Comparison of ENCODE assay signal across 3 cellular contexts in genomic region chr6:116762235-116762634, GRCh38.
A peak's percentile ranks its signal among the peaks of the same experiment; 100 is the strongest.
TF ChIP-seq lines count a peak whose summit lies in the region.

No MANE protein-coding gene starts in this region.

TF ChIP-seq in GM23338, 12 proteins besides CTCF, POLR2A, EP300 and RAD21 (continues in another document):
- TF ChIP-seq ZNF462 (CRISPR knock-in tag; IDR thresholded peaks at IDR 0.05): no peak

TF ChIP-seq in HEK293, 187 proteins besides CTCF, POLR2A, EP300 and RAD21:
- no peak for TF ChIP-seq ZNF768 (tag by site-specific recombination; IDR thresholded peaks at IDR 0.05)
- TF ChIP-seq ZNF560 (tag by site-specific recombination; IDR thresholded peaks at IDR 0.05; ENCODE audit: borderline replicate concordance): no peak
- peak; percentile 91 for TF ChIP-seq ZNF558 (tag by site-specific recombination; IDR thresholded peaks at IDR 0.05)

TF ChIP-seq in K562, 482 proteins besides CTCF, POLR2A, EP300 and RAD21:
- peak; percentile 50; the same call in 1 of the 2 replicates for TF ChIP-seq NFE2 (IDR thresholded peaks at IDR 0.05; ENCODE audit: low read depth)
- no peak for TF ChIP-seq MTA1 (IDR thresholded peaks at IDR 0.05; ENCODE audit: borderline replicate concordance)
- TF ChIP-seq GATA2 (CRISPR knock-in tag; IDR thresholded peaks at IDR 0.05): no peak
- no peak for TF ChIP-seq ESRRB (CRISPR knock-in tag; IDR thresholded peaks at IDR 0.05; ENCODE audit: borderline replicate concordance)
- peak; percentile 57 for TF ChIP-seq ZNF316 (IDR thresholded peaks at IDR 0.05)
- no peak for TF ChIP-seq ZNF184 (CRISPR knock-in tag; IDR thresholded peaks at IDR 0.05)
- TF ChIP-seq CREBBP (IDR thresholded peaks at IDR 0.05; ENCODE audit: low read depth, low read length): no peak
- TF ChIP-seq E2F8 (IDR thresholded peaks at IDR 0.05; ENCODE audit: low read depth, partially characterized antibody): no peak
- no peak for TF ChIP-seq L3MBTL2 (IDR thresholded peaks at IDR 0.05)
- peak; percentile 48; the same call in 1 of the 2 replicates for TF ChIP-seq MAFG (tag; conservative IDR thresholded peaks at IDR 0.05)
- no peak for TF ChIP-seq ZNF699 (CRISPR knock-in tag; IDR thresholded peaks at IDR 0.05; ENCODE audit: insufficient replicate concordance)
- no peak for TF ChIP-seq CBFA2T2 (conservative IDR thresholded peaks at IDR 0.05)
- TF ChIP-seq NFATC3 (IDR thresholded peaks at IDR 0.05): no peak
- no peak for TF ChIP-seq GATAD2A (IDR thresholded peaks at IDR 0.05)
- no peak for TF ChIP-seq ZNF79 (CRISPR knock-in tag; IDR thresholded peaks at IDR 0.05; ENCODE audit: low read depth)
- TF ChIP-seq ZNF347 (CRISPR knock-in tag; IDR thresholded peaks at IDR 0.05; ENCODE audit: low read depth): no peak
- TF ChIP-seq STAT5A (IDR thresholded peaks at IDR 0.05; ENCODE audit: borderline replicate concordance, low read length): no peak
- peak; percentile 58 for TF ChIP-seq C11orf30 (IDR thresholded peaks at IDR 0.05; ENCODE audit: low read depth)
- no peak for TF ChIP-seq ZNF280B (CRISPR knock-in tag; IDR thresholded peaks at IDR 0.05)
- no peak for TF ChIP-seq FOS (IDR thresholded peaks at IDR 0.05; ENCODE audit: extremely low read depth, insufficient read length)
- TF ChIP-seq MGA (IDR thresholded peaks at IDR 0.05): no peak
- no peak for TF ChIP-seq TSC22D4 (tag; IDR thresholded peaks at IDR 0.05)
- TF ChIP-seq HNRNPLL (IDR thresholded peaks at IDR 0.05; ENCODE audit: low read depth, low read length, poor library complexity, severe bottlenecking): no peak
- no peak for TF ChIP-seq ZNF668 (CRISPR knock-in tag; IDR thresholded peaks at IDR 0.05)
- no peak for TF ChIP-seq ZNF592 (IDR thresholded peaks at IDR 0.05)
- no peak for TF ChIP-seq ARID4B (CRISPR knock-in tag; IDR thresholded peaks at IDR 0.05)
